In the genomic region with DNA sequence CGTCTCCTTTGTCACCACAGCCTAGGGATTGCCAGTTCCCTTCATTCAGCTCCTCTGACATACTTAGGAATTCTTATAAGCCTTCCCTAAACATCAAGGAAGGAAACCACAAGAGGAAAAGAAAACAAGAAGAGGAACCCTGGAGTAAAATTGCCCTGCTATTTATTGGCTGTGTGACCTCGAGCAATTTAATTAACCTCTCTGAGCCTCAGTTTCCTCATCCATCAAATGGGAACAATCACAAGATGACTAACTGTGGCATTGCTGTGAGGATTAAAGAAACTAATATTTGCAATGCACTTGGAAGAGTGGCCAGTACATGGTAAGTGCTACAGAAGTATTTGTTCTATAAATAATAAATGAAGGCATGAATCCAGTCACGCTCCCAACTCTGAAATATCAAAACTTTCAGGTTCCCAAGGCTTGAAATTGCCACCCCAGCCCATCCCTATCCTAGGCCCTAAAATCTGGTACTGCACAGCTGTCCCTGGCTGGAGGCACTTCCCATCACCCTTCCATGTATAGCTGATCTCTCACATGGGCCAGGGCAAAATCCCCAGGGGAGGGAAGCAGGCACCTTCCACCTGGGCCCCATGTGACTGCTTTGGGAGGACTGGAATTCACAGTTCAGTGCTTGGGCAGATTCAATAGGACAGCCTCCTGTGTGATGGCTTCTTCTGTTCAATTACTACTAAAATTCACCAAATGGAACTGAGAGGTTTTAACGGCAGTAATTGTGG, we compare ENCODE assay signal across 30 cellular contexts.
"Had no signal": no experiment of that assay in that cellular context is flagged by ENCODE, and none has a peak within 500 bp of the region (broad histone marks: within the 10 kb centered on the region; RNA-seq: fewer than 3 reads in every experiment).

No MANE protein-coding gene starts in this region.

- H3K36me3 Mint-ChIP-seq: activated CD4-positive, alpha-beta memory T cell treated with anti-CD3 and anti-CD28 coated beads for 36 hours; activated naive CD4-positive, alpha-beta T cell treated with anti-CD3 and anti-CD28 coated beads, Interleukin-2, amount 50 U/mL, for 24 hours; stimulated activated effector memory CD8-positive, alpha-beta T cell treated with anti-CD3 and anti-CD28 coated beads, Interleukin-12 subunit alpha, Interleukin-12 subunit beta, amount 100 ng/mL, for 72 hours had no signal

- DNase-seq: activated CD4-positive, alpha-beta memory T cell treated with anti-CD3 and anti-CD28 coated beads for 36 hours; activated CD4-positive, alpha-beta T cell treated with anti-CD3 and anti-CD28 coated beads, Interleukin-2, amount 10 ng/mL, durations not matched to agents 24 days and 14 days; activated CD4-positive, CD25-positive, alpha-beta regulatory T cell treated with anti-CD3 and anti-CD28 coated beads, Interleukin-2, amount 50 U/mL, for 72 hours; activated naive CD8-positive, alpha-beta T cell treated with anti-CD3 and anti-CD28 coated beads, Interleukin-2, amount 50 U/mL, for 24 hours; activated T-cell treated with anti-CD3 and anti-CD28 coated beads, Interleukin-2, amount 50 U/mL, for 4 hours; amygdala; caudate nucleus; dermis blood vessel endothelial cell; effector CD4-positive, alpha-beta T cell; glutamatergic neuron; left cardiac atrium; mammary epithelial cell; ovary; sigmoid colon; small intestine; stimulated activated CD4-positive, alpha-beta T cell treated with anti-CD3 and anti-CD28 coated beads, Interleukin-4, amount 100 ng/mL, for 24 hours; stomach; T1000; thyroid gland; upper lobe of left lung; WERI-Rb-1 had no signal

- ATAC-seq: activated naive CD8-positive, alpha-beta T cell treated with anti-CD3 and anti-CD28 coated beads, Interleukin-2, amount 50 U/mL, for 24 hours; activated T-cell treated with anti-CD3 and anti-CD28 coated beads, Interleukin-2, amount 50 U/mL, for 4 hours; activated T-helper 17 cell treated with anti-CD3 and anti-CD28 coated beads, Interleukin-2, amount 50 U/mL, for 72 hours; left cardiac atrium; stimulated activated effector memory CD8-positive, alpha-beta T cell treated with anti-CD3 and anti-CD28 coated beads, Interleukin-12 subunit alpha, Interleukin-12 subunit beta, amount 100 ng/mL, for 72 hours had no signal

- H3K4me1 Mint-ChIP-seq: activated CD4-positive, alpha-beta T cell treated with anti-CD3 and anti-CD28 coated beads, Interleukin-2, amount 10 ng/mL, durations not matched to agents 24 days and 14 days; activated naive CD4-positive, alpha-beta T cell treated with anti-CD3 and anti-CD28 coated beads, Interleukin-2, amount 50 U/mL, for 24 hours; activated naive CD8-positive, alpha-beta T cell treated with anti-CD3 and anti-CD28 coated beads, Interleukin-2, amount 50 U/mL, for 24 hours; activated T-helper 17 cell treated with anti-CD3 and anti-CD28 coated beads, Interleukin-2, amount 50 U/mL, for 72 hours; stimulated activated effector memory CD8-positive, alpha-beta T cell treated with anti-CD3 and anti-CD28 coated beads, Interleukin-12 subunit alpha, Interleukin-12 subunit beta, amount 100 ng/mL, for 72 hours had no signal

- H3K27ac Mint-ChIP-seq: activated CD4-positive, alpha-beta memory T cell treated with anti-CD3 and anti-CD28 coated beads for 36 hours; activated CD4-positive, alpha-beta T cell treated with anti-CD3 and anti-CD28 coated beads, Interleukin-2, amount 10 ng/mL, durations not matched to agents 24 days and 14 days; activated naive CD4-positive, alpha-beta T cell treated with anti-CD3 and anti-CD28 coated beads, Interleukin-2, amount 50 U/mL, for 24 hours; activated naive CD8-positive, alpha-beta T cell treated with anti-CD3 and anti-CD28 coated beads, Interleukin-2, amount 50 U/mL, for 24 hours; activated T-helper 17 cell treated with anti-CD3 and anti-CD28 coated beads, Interleukin-2, amount 50 U/mL, for 72 hours; progenitor cell of endocrine pancreas; stimulated activated effector memory CD8-positive, alpha-beta T cell treated with anti-CD3 and anti-CD28 coated beads, Interleukin-12 subunit alpha, Interleukin-12 subunit beta, amount 100 ng/mL, for 72 hours; T-helper 1 cell treated with Interleukin-12 subunit alpha and Interleukin-12 subunit beta and Interleukin-4 antibody, amounts not matched to agents 30 μg/mL and 1 μg/mL, for 36 hours had no signal

- H3K27ac ChIP-seq: epithelial cell of prostate, hepatocyte, ovary, sigmoid colon, stomach, thyroid gland, upper lobe of left lung, vagina, WERI-Rb-1 had no signal

- H3K4me3 Mint-ChIP-seq: activated CD4-positive, alpha-beta memory T cell treated with anti-CD3 and anti-CD28 coated beads for 36 hours; activated CD4-positive, alpha-beta T cell treated with anti-CD3 and anti-CD28 coated beads, Interleukin-2, amount 10 ng/mL, durations not matched to agents 24 days and 14 days; activated naive CD4-positive, alpha-beta T cell treated with anti-CD3 and anti-CD28 coated beads, Interleukin-2, amount 50 U/mL, for 24 hours; activated naive CD8-positive, alpha-beta T cell treated with anti-CD3 and anti-CD28 coated beads, Interleukin-2, amount 50 U/mL, for 24 hours; activated T-cell treated with anti-CD3 and anti-CD28 coated beads, Interleukin-2, amount 50 U/mL, for 4 hours; activated T-helper 17 cell treated with anti-CD3 and anti-CD28 coated beads, Interleukin-2, amount 50 U/mL, for 72 hours; nephron; stimulated activated effector memory CD8-positive, alpha-beta T cell treated with anti-CD3 and anti-CD28 coated beads, Interleukin-12 subunit alpha, Interleukin-12 subunit beta, amount 100 ng/mL, for 72 hours; T-helper 1 cell treated with Interleukin-12 subunit alpha and Interleukin-12 subunit beta and Interleukin-4 antibody, amounts not matched to agents 30 μg/mL and 1 μg/mL, for 36 hours had no signal

- H3K4me1 ChIP-seq: sigmoid colon, stomach, thyroid gland had no signal

- H3K27me3 ChIP-seq: hepatocyte, ovary, sigmoid colon, stomach, thyroid gland, upper lobe of left lung, vagina had no signal

- H3K27me3 Mint-ChIP-seq: activated naive CD4-positive, alpha-beta T cell treated with anti-CD3 and anti-CD28 coated beads, Interleukin-2, amount 50 U/mL, for 24 hours had no signal

- H3K4me3 ChIP-seq: hepatocyte, ovary, sigmoid colon, stomach, thyroid gland, upper lobe of left lung, vagina had no signal

- H3K9me3 Mint-ChIP-seq: activated CD4-positive, alpha-beta memory T cell treated with anti-CD3 and anti-CD28 coated beads for 36 hours; activated CD4-positive, alpha-beta T cell treated with anti-CD3 and anti-CD28 coated beads, Interleukin-2, amount 10 ng/mL, durations not matched to agents 24 days and 14 days; activated naive CD4-positive, alpha-beta T cell treated with anti-CD3 and anti-CD28 coated beads, Interleukin-2, amount 50 U/mL, for 24 hours; activated naive CD8-positive, alpha-beta T cell treated with anti-CD3 and anti-CD28 coated beads, Interleukin-2, amount 50 U/mL, for 24 hours; activated T-cell treated with anti-CD3 and anti-CD28 coated beads, Interleukin-2, amount 50 U/mL, for 4 hours; activated T-helper 17 cell treated with anti-CD3 and anti-CD28 coated beads, Interleukin-2, amount 50 U/mL, for 72 hours; nephron; stimulated activated effector memory CD8-positive, alpha-beta T cell treated with anti-CD3 and anti-CD28 coated beads, Interleukin-12 subunit alpha, Interleukin-12 subunit beta, amount 100 ng/mL, for 72 hours; T-helper 1 cell treated with Interleukin-12 subunit alpha and Interleukin-12 subunit beta and Interleukin-4 antibody, amounts not matched to agents 30 μg/mL and 1 μg/mL, for 36 hours had no signal

- H3K9me3 ChIP-seq: ovary, sigmoid colon, stomach, thyroid gland, upper lobe of left lung, vagina had no signal

- H3K36me3 ChIP-seq: ovary, sigmoid colon, stomach, thyroid gland, upper lobe of left lung, vagina, WERI-Rb-1 had no signal

- H3K4me2 ChIP-seq: hepatocyte had no signal
